Comparison of ENCODE assay signal across 8 cellular contexts in the genomic region with DNA sequence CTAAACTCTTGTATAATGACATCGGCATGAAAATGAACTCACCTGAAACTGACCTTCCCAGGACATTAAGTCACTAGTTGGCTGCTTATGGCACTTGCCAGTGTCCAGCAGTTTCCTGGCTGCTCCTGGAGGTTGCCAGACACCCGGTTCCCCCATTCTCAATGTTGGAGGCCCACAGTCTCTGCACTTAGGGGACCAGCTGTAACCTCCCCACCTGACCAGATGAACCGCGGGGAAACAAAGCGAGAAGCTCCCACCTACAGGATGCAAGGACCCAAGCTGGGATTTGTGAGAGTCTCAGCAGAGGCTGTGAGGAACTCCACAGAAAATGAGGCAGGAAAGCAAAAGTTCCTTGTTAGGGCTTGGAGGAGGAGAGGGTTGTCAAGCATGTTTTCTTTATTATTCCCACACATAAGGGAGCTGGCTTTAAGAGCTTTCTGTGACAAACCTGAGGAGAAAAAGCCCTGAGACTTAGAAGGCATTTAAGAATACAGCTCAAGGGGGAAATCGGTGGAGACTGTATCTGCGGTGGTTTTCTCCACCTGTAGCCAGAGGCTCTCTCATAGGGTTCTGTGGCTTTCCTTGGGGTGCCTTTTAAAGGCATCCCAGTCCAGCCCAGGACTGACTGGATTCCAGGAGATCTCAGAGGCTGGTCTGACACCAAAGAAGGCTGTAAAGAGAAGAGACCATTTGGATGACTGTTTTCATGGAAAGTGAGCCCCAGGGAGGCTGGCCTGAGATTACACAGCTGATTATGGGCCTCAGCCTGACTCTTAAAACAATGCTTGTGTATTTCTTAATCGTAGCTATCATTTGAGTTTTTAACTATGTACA. TPM values are rescaled to one million over a fixed set of nuclear protein-coding genes. Genes with fewer than 3 reads are reported as not detected.
DNase-seq lines count a peak whose midpoint lies in the region; ATAC-seq and TF ChIP-seq lines count a peak whose summit lies in the region.

No MANE protein-coding gene starts in this region.

- no peak for TF ChIP-seq POLR2A in uterus (IDR thresholded peaks at IDR 0.05)

- no peaks in the 10 kb centered on the region for H3K36me3 Mint-ChIP-seq in memory B cell

- H3K4me3 ChIP-seq in heart right ventricle (peak overlapping the region; percentile 66 to 92 (median 81)), astrocyte of the spinal cord (ENCODE audit: low read depth, low read length) (peak overlapping the region; percentile 79), uterus (peak overlapping the region; percentile 77 to 89)

- TF ChIP-seq CTCF in heart right ventricle (IDR thresholded peaks at IDR 0.05) (no peak), astrocyte of the spinal cord (IDR thresholded peaks at IDR 0.05; ENCODE audit: low read depth, low read length) (no peak), uterus (IDR thresholded peaks at IDR 0.05) (no peak)

- H3K27me3 ChIP-seq in heart right ventricle = peaks cover 0 to 52% (median 0%) of the 10 kb centered on the region in 7 donors
- H3K27me3 ChIP-seq in uterus = no peaks in the 10 kb centered on the region

- H3K4me1 Mint-ChIP-seq in memory B cell = peaks cover 26% of the 10 kb centered on the region

- WGBS in heart right ventricle, 2 donors = 45 to 55% methylated on average over 8 of the region's 8 CpGs

- H3K4me1 ChIP-seq in heart right ventricle (peaks cover 12 to 69% (median 50%) of the 10 kb centered on the region in 9 donors), uterus (peaks cover 0 to 5% of the 10 kb centered on the region in 2 donors)

- H3K27me3 Mint-ChIP-seq in memory B cell = peaks cover 20% of the 10 kb centered on the region

- in situ Hi-C loops in astrocyte of the spinal cord (cut with HindIII; ENCODE audit: low sequenced_read_pairs) = no loop called here

- ATAC-seq in heart right ventricle (no peak), Right ventricle myocardium inferior (no peak), memory B cell (ENCODE audit: low read depth) (no peak), HG02571 (IDR thresholded peaks at IDR 0.05; ENCODE audit: unreplicated experiment) (no peak)

- H3K9me3 ChIP-seq in heart right ventricle = no peaks in the 10 kb centered on the region
- no peaks in the 10 kb centered on the region for H3K9me3 ChIP-seq in uterus

- H3K4me3 Mint-ChIP-seq in memory B cell = peak overlapping the region; percentile 90

- H3K36me3 ChIP-seq in heart right ventricle (peaks cover 0 to 50% (median 30%) of the 10 kb centered on the region in 9 donors), uterus (no peaks in the 10 kb centered on the region)

- peak overlapping the region; percentile 58 for H3K27ac Mint-ChIP-seq in memory B cell

- H3K27ac ChIP-seq in heart right ventricle (peak overlapping the region; percentile 88 to 99 (median 96)), uterus (peak overlapping the region; percentile 97 to 98)

- DNase-seq in heart right ventricle (no peak), Right ventricle myocardium inferior (ENCODE audit: missing footprints) (no peak), astrocyte of the spinal cord (ENCODE audit: low read depth, low spot score) (peak; percentile 52), memory B cell (ENCODE audit: low spot score in 2 of 2) (no peak), uterus (no peak), NCI-H2029 (lab: John Stamatoyannopoulos, UW) (no peak), DMS153 (lab: John Stamatoyannopoulos, UW) (no peak)

- no peaks in the 10 kb centered on the region for H3K9me3 Mint-ChIP-seq in memory B cell

- intact Hi-C loops in heart right ventricle (cut with DNase I) = loop anchor here in 5 of 10 donors (5.0 to 10.0 kb wide), 6 partner anchors 45 to 358 kb away; no protein-coding TSS in a partner anchor
- intact Hi-C loops in Right ventricle myocardium inferior (cut with DNase I) = no loop called here
- intact Hi-C loops in uterus (cut with DNase I; ENCODE audit: low total_unique reads) = loop anchor here (5.0 kb wide), 1 partner anchor 45 kb away; no protein-coding TSS in a partner anchor

RNA-seq across cellular contexts. Expression of gene TPM1, which starts 4.6 kb away (rescaled TPM):
- total RNA-seq in heart right ventricle (over 10,000 TPM; 11,955 to 17,571 (median 14,403) TPM), Right ventricle myocardium inferior (13,805 TPM), uterus (1,000 to 10,000 TPM in 2 of 4 donors, 100 to 1,000 TPM in 2; 622 to 1,998 (median 1,003) TPM)
- over 10,000 TPM; 10,066 to 18,091 TPM for polyA plus RNA-seq in heart right ventricle
